ENCODE assay signal across 8 cellular contexts in the genomic region with DNA sequence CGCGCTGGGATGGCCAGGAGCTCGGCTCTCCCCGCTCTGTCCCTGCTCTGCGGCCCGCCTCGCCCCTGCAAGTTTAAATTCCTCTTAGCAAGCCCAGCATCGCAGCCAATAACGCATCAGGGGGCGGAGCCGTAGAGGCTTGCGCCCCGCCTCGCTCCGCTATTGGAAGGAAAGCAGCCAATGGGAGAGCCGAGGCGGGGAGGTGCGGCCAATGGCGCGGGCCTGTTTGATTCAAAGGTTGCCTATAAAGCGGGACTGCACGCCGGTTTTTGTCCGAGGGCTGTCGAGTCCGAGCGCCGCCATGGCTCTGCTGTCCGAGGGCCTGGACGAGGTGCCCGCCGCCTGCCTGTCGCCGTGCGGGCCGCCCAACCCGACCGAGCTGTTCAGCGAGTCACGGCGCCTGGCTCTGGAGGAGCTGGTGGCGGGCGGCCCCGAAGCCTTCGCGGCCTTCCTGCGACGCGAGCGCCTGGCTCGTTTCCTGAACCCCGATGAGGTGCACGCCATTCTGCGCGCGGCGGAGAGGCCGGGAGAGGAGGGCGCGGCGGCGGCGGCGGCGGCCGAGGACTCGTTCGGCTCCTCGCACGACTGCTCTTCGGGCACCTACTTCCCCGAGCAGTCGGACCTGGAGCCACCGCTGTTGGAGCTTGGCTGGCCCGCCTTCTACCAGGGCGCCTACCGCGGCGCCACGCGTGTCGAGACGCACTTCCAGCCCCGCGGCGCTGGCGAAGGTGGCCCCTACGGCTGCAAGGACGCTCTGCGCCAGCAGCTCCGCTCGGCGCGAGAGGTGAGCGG. TPM values are rescaled to one million over a fixed set of nuclear protein-coding genes. Genes with fewer than 3 reads are reported as not detected.
DNase-seq lines count a peak whose midpoint lies in the region; ATAC-seq and TF ChIP-seq lines count a peak whose summit lies in the region.

A gene with protein sequence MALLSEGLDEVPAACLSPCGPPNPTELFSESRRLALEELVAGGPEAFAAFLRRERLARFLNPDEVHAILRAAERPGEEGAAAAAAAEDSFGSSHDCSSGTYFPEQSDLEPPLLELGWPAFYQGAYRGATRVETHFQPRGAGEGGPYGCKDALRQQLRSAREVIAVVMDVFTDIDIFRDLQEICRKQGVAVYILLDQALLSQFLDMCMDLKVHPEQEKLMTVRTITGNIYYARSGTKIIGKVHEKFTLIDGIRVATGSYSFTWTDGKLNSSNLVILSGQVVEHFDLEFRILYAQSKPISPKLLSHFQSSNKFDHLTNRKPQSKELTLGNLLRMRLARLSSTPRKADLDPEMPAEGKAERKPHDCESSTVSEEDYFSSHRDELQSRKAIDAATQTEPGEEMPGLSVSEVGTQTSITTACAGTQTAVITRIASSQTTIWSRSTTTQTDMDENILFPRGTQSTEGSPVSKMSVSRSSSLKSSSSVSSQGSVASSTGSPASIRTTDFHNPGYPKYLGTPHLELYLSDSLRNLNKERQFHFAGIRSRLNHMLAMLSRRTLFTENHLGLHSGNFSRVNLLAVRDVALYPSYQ (plus strand): TSS at position 276 of the 792 bp plus-strand sequence. CDS start 26 bp downstream, at position 302.

- H3K27ac Mint-ChIP-seq in activated T-helper 17 cell treated with anti-CD3 and anti-CD28 coated beads, Interleukin-2, amount 50 U/mL, for 72 hours = peak within 1 kb of the TSS; percentile 71
- no peak within 1 kb of the TSS for H3K27ac Mint-ChIP-seq in nephron

- H3K9me3 ChIP-seq in Loucy (ENCODE audit: insufficient read depth, low read depth, low read length) = no peaks in the 10 kb centered on the region
- no peaks in the 10 kb centered on the region for H3K9me3 ChIP-seq in RWPE2 (ENCODE audit: severe bottlenecking)

- H3K4me1 ChIP-seq in Loucy (ENCODE audit: insufficient read depth, low read length, poor library complexity, severe bottlenecking) (peaks cover 33% of the 10 kb centered on the region), RWPE2 (ENCODE audit: insufficient read depth, poor library complexity, severe bottlenecking) (peaks cover 15% of the 10 kb centered on the region)

- H3K79me2 ChIP-seq in Loucy (ENCODE audit: insufficient read depth, low read length) = peaks cover 51% of the 10 kb centered on the region

- no peaks in the 10 kb centered on the region for H3F3A ChIP-seq in Loucy (ENCODE audit: low read depth)

- H3K36me3 ChIP-seq in H7 (replicated peaks; ENCODE audit: control insufficient read depth, insufficient read depth, low read length) = 0 out of 2 replicates have a peak, but pooled peaks cover 3% of the 10 kb centered on the region
- H3K36me3 ChIP-seq in Loucy (ENCODE audit: insufficient read depth, low read length) = no peaks in the 10 kb centered on the region
- peaks cover 11% of the 10 kb centered on the region for H3K36me3 ChIP-seq in RWPE2 (ENCODE audit: low read depth)

- ATAC-seq in RWPE2 (ENCODE audit: low read depth) = peak; percentile 91
- ATAC-seq in activated T-helper 17 cell treated with anti-CD3 and anti-CD28 coated beads, Interleukin-2, amount 50 U/mL, for 72 hours (replicated peaks) = peak; percentile 97
- peak; percentile 95 for ATAC-seq in stimulated activated naive CD8-positive, alpha-beta T cell treated with anti-CD3 and anti-CD28 coated beads, Interleukin-15, Interleukin-2, amounts not matched to agents 100 U/mL and 50 U/mL, for 24 hours

- DNase-seq in ELR (ENCODE audit: low read depth) = peak; percentile 99
- DNase-seq in H7 = peak; percentile 99
- DNase-seq in RWPE2 (ENCODE audit: low spot score) = peak; percentile 100
- peak; percentile 98 for DNase-seq in fibroblast of pulmonary artery (ENCODE audit: low read depth)
- peak; percentile 95 for DNase-seq in stimulated activated naive CD8-positive, alpha-beta T cell treated with anti-CD3 and anti-CD28 coated beads, Interleukin-15, Interleukin-2, amounts not matched to agents 100 U/mL and 50 U/mL, for 24 hours

- H4K20me1 ChIP-seq in Loucy (ENCODE audit: insufficient read depth, low read length, poor library complexity, severe bottlenecking) = peaks cover 24% of the 10 kb centered on the region

- peak within 1 kb of the TSS; percentile 96 for H3K4me2 ChIP-seq in Loucy (ENCODE audit: low read depth, low read length, poor library complexity, severe bottlenecking)

- peak within 1 kb of the TSS; percentile 98 for H3K4me3 ChIP-seq in H7 (ENCODE audit: insufficient read depth, low read depth, low read length)
- H3K4me3 ChIP-seq in Loucy (ENCODE audit: low read length, poor library complexity, severe bottlenecking) = peak within 1 kb of the TSS; percentile 87
- H3K4me3 ChIP-seq in RWPE2 (ENCODE audit: severe bottlenecking) = peak within 1 kb of the TSS; percentile 79
- H3K4me3 ChIP-seq in fibroblast of pulmonary artery (replicated peaks; ENCODE audit: low read depth, low read length) = peak within 1 kb of the TSS; percentile 77

- peak within 1 kb of the TSS; percentile 71 for H2AFZ ChIP-seq in Loucy (ENCODE audit: low read length)

- H3K27ac ChIP-seq in RWPE2 (ENCODE audit: poor library complexity, severe bottlenecking) = peak within 1 kb of the TSS; percentile 44

- no peaks in the 10 kb centered on the region; the same call in 1 of the 2 replicates for H3K27me3 ChIP-seq in H7 (ENCODE audit: control insufficient read depth, insufficient read depth, low read length)
- H3K27me3 ChIP-seq in Loucy (ENCODE audit: insufficient read depth, low read length, poor library complexity, severe bottlenecking) = peaks cover 8% of the 10 kb centered on the region
- peaks cover under 1% of the 10 kb centered on the region for H3K27me3 ChIP-seq in RWPE2 (ENCODE audit: insufficient read depth, poor library complexity, severe bottlenecking)

- peak within 1 kb of the TSS; percentile 78 for H3K4me3 Mint-ChIP-seq in activated T-helper 17 cell treated with anti-CD3 and anti-CD28 coated beads, Interleukin-2, amount 50 U/mL, for 72 hours
- peak within 1 kb of the TSS; percentile 89 to 94 (median 92) for H3K4me3 Mint-ChIP-seq in nephron

- H3K9ac ChIP-seq in Loucy (ENCODE audit: low read depth, low read length, poor library complexity, severe bottlenecking) = peak within 1 kb of the TSS; percentile 97

- no peaks in the 10 kb centered on the region for H3K9me3 Mint-ChIP-seq in activated T-helper 17 cell treated with anti-CD3 and anti-CD28 coated beads, Interleukin-2, amount 50 U/mL, for 72 hours
- H3K9me3 Mint-ChIP-seq in nephron = no peaks in the 10 kb centered on the region

- H3K27me3 Mint-ChIP-seq in activated T-helper 17 cell treated with anti-CD3 and anti-CD28 coated beads, Interleukin-2, amount 50 U/mL, for 72 hours = no peaks in the 10 kb centered on the region
- peaks cover 17% of the 10 kb centered on the region for H3K27me3 Mint-ChIP-seq in nephron (ENCODE audit: low read depth)

- TF ChIP-seq CTCF in Loucy (conservative IDR thresholded peaks at IDR 0.05; ENCODE audit: low read length) (no peak), RWPE2 (IDR thresholded peaks at IDR 0.05; ENCODE audit: poor library complexity, severe bottlenecking) (peak; percentile 97), fibroblast of pulmonary artery (IDR thresholded peaks at IDR 0.05; ENCODE audit: low read length, missing control alignments) (no peak), nephron (IDR thresholded peaks at IDR 0.05; ENCODE audit: unreplicated experiment in 3 of 3) (no peak)

- H3K36me3 Mint-ChIP-seq in activated T-helper 17 cell treated with anti-CD3 and anti-CD28 coated beads, Interleukin-2, amount 50 U/mL, for 72 hours (ENCODE audit: low read depth) = peaks cover 7% of the 10 kb centered on the region
- no peaks in the 10 kb centered on the region for H3K36me3 Mint-ChIP-seq in nephron (ENCODE audit: low read depth)

- no peaks in the 10 kb centered on the region for H3K9me2 ChIP-seq in Loucy (replicated peaks; ENCODE audit: low read depth, low read length)

- H3K4me1 Mint-ChIP-seq in activated T-helper 17 cell treated with anti-CD3 and anti-CD28 coated beads, Interleukin-2, amount 50 U/mL, for 72 hours = peaks cover 18% of the 10 kb centered on the region
- H3K4me1 Mint-ChIP-seq in nephron = peaks cover 22% of the 10 kb centered on the region

RNA-seq across cellular contexts. Expression of the gene that starts here (rescaled TPM):
- 82.9 and 90.7 TPM in 2 replicates for total RNA-seq in H7 (2014; rRNA removed; shearing (Covaris generic))
- total RNA-seq in activated T-helper 17 cell treated with anti-CD3 and anti-CD28 coated beads, Interleukin-2, amount 50 U/mL, for 72 hours = 10 to 100 TPM; 15.9 to 18.3 TPM

Comparison
In these comparisons a context has a peak if more than half of its experiments do, and no peak if none do; other contexts are left out.
1. Peak in every context shown above with its lines: DNase-seq, ATAC-seq, H3K4me3 ChIP-seq and H3K27ac ChIP-seq.